8 cellular contexts compared by ENCODE assay signal in genomic region chr1:25608488-25609178, GRCh38. TPM values are rescaled to one million over a fixed set of nuclear protein-coding genes. Genes with fewer than 3 reads are reported as not detected.
A peak's percentile ranks its signal among the peaks of the same experiment; 100 is the strongest.
DNase-seq lines count a peak whose midpoint lies in the region; ATAC-seq and TF ChIP-seq lines count a peak whose summit lies in the region.

No MANE protein-coding gene starts in this region.

- no peaks in the 10 kb centered on the region for H3K36me3 ChIP-seq in tibial artery

- no peaks in the 10 kb centered on the region for H3K9me3 Mint-ChIP-seq in osteocyte (ENCODE audit: unreplicated experiment)

- H3K4me3 ChIP-seq in AG09309 (ENCODE audit: control insufficient read depth, low read depth, low read length) (peak overlapping the region; percentile 16; the same call in 1 of the 2 replicates), tibial artery (no peak overlapping the region)

- no peaks in the 10 kb centered on the region for H3K9me3 ChIP-seq in tibial artery

- no peaks in the 10 kb centered on the region for H3K27me3 ChIP-seq in tibial artery

- H3K27ac ChIP-seq in tibial artery = no peak overlapping the region

- H3K4me1 Mint-ChIP-seq in osteocyte (ENCODE audit: unreplicated experiment) = peaks cover 4% of the 10 kb centered on the region

- H3K27ac Mint-ChIP-seq in osteocyte (ENCODE audit: unreplicated experiment) = no peak overlapping the region

- DNase-seq in AG09309 (ENCODE audit: low read depth) (peak; percentile 17), M059J (ENCODE audit: low read depth) (peak; percentile 78), SK-MEL-5 (ENCODE audit: low read depth, low spot score) (peak; percentile 72), foreskin melanocyte (peak; percentile 51), osteocyte (ENCODE audit: extremely low spot score, unreplicated experiment) (peak; percentile 89), tibial artery (peak; percentile 90 to 91)
- DNase-seq in activated gamma-delta T cell treated with anti-CD3 and anti-CD28 coated beads, Interleukin-2, amount 50 U/mL, for 16 hours (ENCODE audit: low read depth) = peak; percentile 83

- TF ChIP-seq CTCF in AG09309 (IDR thresholded peaks at IDR 0.05; ENCODE audit: control insufficient read depth, insufficient read depth, low read depth, low read length, missing control alignments) = peak; percentile 66
- peak; percentile 78 for TF ChIP-seq CTCF in osteocyte (IDR thresholded peaks at IDR 0.05)
- peak; percentile 75 to 85 for TF ChIP-seq CTCF in tibial artery (IDR thresholded peaks at IDR 0.05)

- no peaks in the 10 kb centered on the region for H3K36me3 Mint-ChIP-seq in osteocyte (ENCODE audit: unreplicated experiment)

- intact Hi-C loops in tibial artery (cut with DNase I; ENCODE audit: low total_unique reads) = loop anchor here (2.0 to 5.0 kb wide), 2 partner anchors 188 to 204 kb away; no protein-coding TSS in a partner anchor

- H3K4me3 Mint-ChIP-seq in osteocyte (ENCODE audit: unreplicated experiment) = no peak overlapping the region

- in situ Hi-C loops in SK-MEL-5 (cut with HindIII; ENCODE audit: low pct_unique_long_range_greater_than_20kb, low sequenced_read_pairs) = no loop called here

- H3K4me1 ChIP-seq in tibial artery = peaks cover 0 to 2% (median 0%) of the 10 kb centered on the region in 4 donors

- H3K27me3 Mint-ChIP-seq in osteocyte (ENCODE audit: unreplicated experiment) = peaks cover 68% of the 10 kb centered on the region

- ATAC-seq in GM18909 (IDR thresholded peaks at IDR 0.05; ENCODE audit: poor library complexity, unreplicated experiment) = peak; percentile 74

RNA-seq across cellular contexts. Expression of gene MAN1C1, which starts 8.0 kb away (rescaled TPM):
- total RNA-seq in M059J (2014; rRNA removed; shearing (Covaris generic)) = 3.3 and 4.4 TPM in 2 replicates
- 0.40 and 0.67 TPM in 2 replicates for total RNA-seq in SK-MEL-5 (2014; rRNA removed; shearing (Covaris generic))
- polyA plus RNA-seq in SK-MEL-5 (2015; cell fraction: cytosol; rRNA removed) = 1.5 and 4.9 TPM in 2 replicates
- polyA plus RNA-seq in SK-MEL-5 (2015; cell fraction: nucleus; rRNA removed) = 0.68 TPM in 1 of 2 replicates, not detected in the other
- total RNA-seq in osteocyte = 64.7 and 73.3 TPM in 2 replicates

Comparison
In these comparisons a context has a peak if more than half of its experiments do, and no peak if none do; other contexts are left out.
1. DNase-seq: peak in every context shown above with its lines; median percentile 90 in tibial artery; 89 in osteocyte; 83 in activated gamma-delta T cell treated with anti-CD3 and anti-CD28 coated beads, Interleukin-2, amount 50 U/mL, for 16 hours; 78 in M059J; 72 in SK-MEL-5; 51 in foreskin melanocyte; 17 in AG09309.
2. RNA of gene MAN1C1, which starts 8.0 kb away (total RNA-seq): 64.7 to 73.3 TPM in osteocyte; 3.3 to 4.4 TPM in M059J and 0.40 to 0.67 TPM in SK-MEL-5; every median in the first group is over 10 times any median in the second.
3. Peak in every context shown above with its lines, with median percentiles within 50 percentile points of each other: CTCF ChIP-seq.